24 cellular contexts compared by ENCODE assay signal in genomic region chr11:45399166-45399565, GRCh38.
A peak's percentile ranks its signal among the peaks of the same experiment; 100 is the strongest.
DNase-seq lines count a peak whose midpoint lies in the region; ATAC-seq, FAIRE-seq and TF ChIP-seq lines count a peak whose summit lies in the region.
"Had no signal": no experiment of that assay in that cellular context is flagged by ENCODE, and none has a peak within 500 bp of the region (broad histone marks: within the 10 kb centered on the region; RNA-seq: fewer than 3 reads in every experiment).

No MANE protein-coding gene starts in this region.

- CTCF ChIA-PET in HepG2 (lab: Yijun Ruan, JAX; ENCODE audit: low intra/inter-chr PET ratio, low total read pairs), result no interaction called here

- TF ChIP-seq EP300 in HepG2 (IDR thresholded peaks at IDR 0.05; ENCODE audit: low read depth in 2 of 2, low read length in 2 of 2) (no peak), HepG2 (CRISPR knock-in tag; IDR thresholded peaks at IDR 0.05; ENCODE audit: borderline replicate concordance) (no peak)

- H3K27me3 ChIP-seq in HepG2 (ENCODE audit: control insufficient read depth in 1 of 2, insufficient read depth in 2 of 2, low read length in 2 of 2) (peaks cover 0 to 12% of the 10 kb centered on the region in 2 experiments; a peak in 1 of 5 replicates), right lobe of liver (no peaks in the 10 kb centered on the region), upper lobe of right lung (no peaks in the 10 kb centered on the region)
- H3K27me3 ChIP-seq: MG63 had no signal

- ATAC-seq in HepG2 (no peak), right lobe of liver (no peak), upper lobe of right lung (no peak), HG03045 (IDR thresholded peaks at IDR 0.05; ENCODE audit: unreplicated experiment) (no peak)
- ATAC-seq: GM12878, GM23338, Panc1 had no signal

- no peaks in the 10 kb centered on the region for H3K36me3 ChIP-seq in HepG2 (replicated peaks in 1 of 2; ENCODE audit: control insufficient read depth in 1 of 2, insufficient read depth in 2 of 2, low read length in 2 of 2)
- H3K36me3 ChIP-seq in right lobe of liver, result no peaks in the 10 kb centered on the region
- H3K36me3 ChIP-seq in upper lobe of right lung, result no peaks in the 10 kb centered on the region
- H3K36me3 ChIP-seq: MG63 had no signal

- in situ Hi-C loops in HepG2 (cut with HindIII; ENCODE audit: extremely low pct_ligation_motif_present, low pct_unique_long_range_greater_than_20kb), result no loop called here

- no peaks in the 10 kb centered on the region for H3K9me3 ChIP-seq in HepG2 (ENCODE audit: low read length)
- no peaks in the 10 kb centered on the region for H3K9me3 ChIP-seq in right lobe of liver
- H3K9me3 ChIP-seq in upper lobe of right lung, result no peaks in the 10 kb centered on the region
- H3K9me3 ChIP-seq: MG63 had no signal

- H3K27ac ChIP-seq in HepG2 (ENCODE audit: extremely low read length, insufficient read depth, low read length), result no peak overlapping the region
- no peak overlapping the region for H3K27ac ChIP-seq in right lobe of liver
- H3K27ac ChIP-seq in upper lobe of right lung, result no peak overlapping the region

- H3K4me3 ChIP-seq in HepG2 (replicated peaks in 1 of 3; ENCODE audit: insufficient read depth in 1 of 3, low read depth in 2 of 3, low read length in 3 of 3) (no peak overlapping the region), right lobe of liver (no peak overlapping the region), NB4 (ENCODE audit: low read depth, low read length) (no peak overlapping the region), upper lobe of right lung (no peak overlapping the region)
- H3K4me3 ChIP-seq: GM12878, GM23338, MG63 had no signal

- BruUV-seq in HepG2 (replicated peaks; lab: Mats Ljungman, UMichigan), result no TSS peak

- DNase-seq in HepG2 (ENCODE audit: low spot score), result no peak
- no peak for DNase-seq in right lobe of liver
- peak; percentile 33 for DNase-seq in NB4 (ENCODE audit: low read depth)
- peak; percentile 47 for DNase-seq in cerebellar cortex (ENCODE audit: low spot score)
- peak; percentile 12 for DNase-seq in upper lobe of right lung
- no peak for DNase-seq in HCEC 1CT
- DNase-seq in dedifferentiated amniotic fluid mesenchymal stem cell (ENCODE audit: extremely low spot score), result no peak
- DNase-seq: CD4-positive, CD25-positive, alpha-beta regulatory T cell; DMS53; H9; IMR-90; KG1; MG63; NCI-H1048; NCI-H1694; NCI-H2029 treated with DMSO at 0.1 percent for 48 hours; NCI-H345; NCI-H510A treated with DMSO at 0.1 percent for 48 hours; SHP77 treated with DMSO at 0.1 percent for 48 hours had no signal

- POLR2A ChIA-PET in HepG2 (lab: Yijun Ruan, JAX), result no interaction called here

- no peak overlapping the region for H2AFZ ChIP-seq in HepG2 (ENCODE audit: low read length)
- H2AFZ ChIP-seq: GM23338 had no signal

- H3K79me2 ChIP-seq in HepG2 (ENCODE audit: insufficient read depth, low read length), result no peaks in the 10 kb centered on the region

- no peaks in the 10 kb centered on the region for H4K20me1 ChIP-seq in HepG2 (ENCODE audit: insufficient read depth, low read length)

- H3K4me1 ChIP-seq in HepG2 (ENCODE audit: insufficient read depth, low read length), result peaks cover 43% of the 10 kb centered on the region
- peaks cover 0 to 11% (median 4%) of the 10 kb centered on the region in 4 donors for H3K4me1 ChIP-seq in right lobe of liver
- no peaks in the 10 kb centered on the region for H3K4me1 ChIP-seq in upper lobe of right lung

- intact Hi-C loops in HepG2 (cut with micrococcal nuclease; ENCODE audit: unreplicated experiment) (no loop called here), right lobe of liver (cut with DNase I) (no loop called here), upper lobe of right lung (cut with DNase I) (no loop called here)

- H3K9ac ChIP-seq in HepG2 (ENCODE audit: insufficient read depth, low read depth, low read length), result no peak overlapping the region

- WGBS in HepG2 (ENCODE audit: low lambda C conversion rate), result 0% methylated on average over 3 of the region's 3 CpGs
- WGBS in right lobe of liver (ENCODE audit: insufficient coverage, low coverage, low lambda C conversion rate, missing lambda C conversion rate), result 88% methylated on average over 3 of the region's 3 CpGs

- TF ChIP-seq CTCF in HepG2 (CRISPR knock-in tag; IDR thresholded peaks at IDR 0.05), result 0 out of 2 replicates have a peak, but pooled peaks have one; percentile 7
- TF ChIP-seq CTCF in right lobe of liver (IDR thresholded peaks at IDR 0.05), result no peak
- no peak for TF ChIP-seq CTCF in NB4 (IDR thresholded peaks at IDR 0.05; ENCODE audit: low read depth, low read length)
- TF ChIP-seq CTCF in upper lobe of right lung (IDR thresholded peaks at IDR 0.05), result no peak

- no peak overlapping the region for H3K4me2 ChIP-seq in HepG2 (ENCODE audit: low read depth, low read length)
- H3K4me2 ChIP-seq: GM23338 had no signal

- TF ChIP-seq POLR2A in HepG2 (IDR thresholded peaks at IDR 0.05; ENCODE audit: insufficient read depth in 1 of 2, low read depth in 2 of 2, low read length in 2 of 2), result no peak
- TF ChIP-seq POLR2A in right lobe of liver (IDR thresholded peaks at IDR 0.05), result no peak
- no peak for TF ChIP-seq POLR2A in NB4 (IDR thresholded peaks at IDR 0.05; ENCODE audit: extremely low read depth, insufficient read length)

- no peak for TF ChIP-seq RAD21 in HepG2 (CRISPR knock-in tag; IDR thresholded peaks at IDR 0.05)

- FAIRE-seq in HepG2 (lab: Jason Lieb, UNC), result no peak
- FAIRE-seq: G401.6, GM12878 had no signal

TF ChIP-seq in HepG2, 621 proteins besides CTCF, POLR2A, EP300 and RAD21:
- TF ChIP-seq TBP (CRISPR knock-in tag; IDR thresholded peaks at IDR 0.05) (no peak), HIVEP1 (CRISPR knock-in tag; IDR thresholded peaks at IDR 0.05) (no peak), HMGXB3 (CRISPR knock-in tag; IDR thresholded peaks at IDR 0.05; ENCODE audit: borderline replicate concordance) (no peak), ZNF343 (CRISPR knock-in tag; IDR thresholded peaks at IDR 0.05) (no peak), SUZ12 (IDR thresholded peaks at IDR 0.05; ENCODE audit: low read depth, low read length) (no peak), ZBTB34 (CRISPR knock-in tag; IDR thresholded peaks at IDR 0.05) (no peak), SRSF1 (optimal IDR thresholded peaks at IDR 0.05; ENCODE audit: low read depth, low read length) (no peak), ZNF224 (CRISPR knock-in tag; IDR thresholded peaks at IDR 0.05) (no peak), TP53 (CRISPR knock-in tag; conservative IDR thresholded peaks at IDR 0.05) (no peak)
TF ChIP-seq in HepG2: peak in this region for 0.

Comparison
In these comparisons a context has a peak if more than half of its experiments do, and no peak if none do; other contexts are left out.
1. DNase-seq: peak in NB4 (single experiment), cerebellar cortex (single experiment) and upper lobe of right lung (single experiment); none in HepG2 (single experiment), right lobe of liver (0 of 3), HCEC 1CT (single experiment) and dedifferentiated amniotic fluid mesenchymal stem cell (single experiment).